ENCODE assay signal across 13 cellular contexts in genomic region chr3:111210003-111210699, GRCh38.
DNase-seq lines count a peak whose midpoint lies in the region; ATAC-seq and TF ChIP-seq lines count a peak whose summit lies in the region.
"Had no signal": no experiment of that assay in that cellular context is flagged by ENCODE, and none has a peak within 500 bp of the region (broad histone marks: within the 10 kb centered on the region; RNA-seq: fewer than 3 reads in every experiment).

No MANE protein-coding gene starts in this region.

- intact Hi-C loops in left ventricle myocardium inferior (cut with micrococcal nuclease): no loop called here

- no peak overlapping the region for H2AFZ ChIP-seq in hepatocyte

- no peaks in the 10 kb centered on the region for H3K79me2 ChIP-seq in hepatocyte

- H3K27ac ChIP-seq in HUES48 (ENCODE audit: low read depth, low read length): peak overlapping the region; percentile 30
- no peak overlapping the region for H3K27ac ChIP-seq in hepatocyte
- H3K27ac ChIP-seq in left ventricle myocardium inferior (replicated peaks): no peak overlapping the region

- H3K9me2 ChIP-seq in hepatocyte (replicated peaks; ENCODE audit: insufficient read depth): no peaks in the 10 kb centered on the region

- H3K36me3 ChIP-seq in BJ (ENCODE audit: control insufficient read depth, insufficient read depth, low read length) (no peaks in the 10 kb centered on the region), HUES48 (ENCODE audit: control insufficient read depth, insufficient read depth, low read length) (no peaks in the 10 kb centered on the region), adipocyte (ENCODE audit: control insufficient read depth, insufficient read depth, low read length, severe bottlenecking) (no peaks in the 10 kb centered on the region), hepatocyte (replicated peaks; ENCODE audit: insufficient read depth, low read depth) (no peaks in the 10 kb centered on the region), left ventricle myocardium inferior (no peaks in the 10 kb centered on the region)

- POLR2A ChIA-PET in BJ (lab: Charles Lee): interaction anchor here (1.0 kb wide), 1 partner anchor 10 kb away, joined by 3 read pairs; no protein-coding TSS in a partner anchor

- peaks cover 12% of the 10 kb centered on the region for H3K4me1 ChIP-seq in HUES48 (ENCODE audit: control insufficient read depth, insufficient read depth, low read length)
- peaks cover 17% of the 10 kb centered on the region for H3K4me1 ChIP-seq in adipocyte (ENCODE audit: control insufficient read depth, insufficient read depth, low read length)
- no peaks in the 10 kb centered on the region for H3K4me1 ChIP-seq in hepatocyte (ENCODE audit: insufficient read depth)
- H3K4me1 ChIP-seq in left ventricle myocardium inferior: no peaks in the 10 kb centered on the region

- TF ChIP-seq CTCF in BJ (IDR thresholded peaks at IDR 0.05; ENCODE audit: insufficient read depth, low read depth, low read length) (peak; percentile 29), hepatocyte (IDR thresholded peaks at IDR 0.05; ENCODE audit: poor library complexity) (peak; percentile 4), left ventricle myocardium inferior (IDR thresholded peaks at IDR 0.05; ENCODE audit: borderline replicate concordance) (no peak)

- H3K4me2 ChIP-seq in hepatocyte: no peak overlapping the region

- CTCF ChIA-PET in BJ (lab: Yijun Ruan, JAX): interaction anchor here (0.7 to 1.3 kb wide), 3 partner anchors 129 to 682 kb away, joined by 3 to 4 read pairs (median 3); no protein-coding TSS in a partner anchor

- 73% methylated on average over 1 of the region's 1 CpG for WGBS in hepatocyte (ENCODE audit: low lambda C conversion rate, missing lambda C conversion rate)

- H4K20me1 ChIP-seq in hepatocyte (ENCODE audit: insufficient read depth, poor library complexity, severe bottlenecking): no peaks in the 10 kb centered on the region

- no peak overlapping the region for H3K9ac ChIP-seq in HUES48 (ENCODE audit: low read depth, low read length)
- no peak overlapping the region for H3K9ac ChIP-seq in adipocyte (ENCODE audit: low read length)

- no peaks in the 10 kb centered on the region for H3K9me3 ChIP-seq in HUES48 (ENCODE audit: control insufficient read depth, insufficient read depth, low read length)
- H3K9me3 ChIP-seq in adipocyte (ENCODE audit: control insufficient read depth, low read length): no peaks in the 10 kb centered on the region
- H3K9me3 ChIP-seq in hepatocyte (ENCODE audit: low read depth): no peaks in the 10 kb centered on the region
- no peaks in the 10 kb centered on the region for H3K9me3 ChIP-seq in left ventricle myocardium inferior (replicated peaks)

- H3K27me3 ChIP-seq in BJ (ENCODE audit: control insufficient read depth, insufficient read depth, low read length) (no peaks in the 10 kb centered on the region), HUES48 (ENCODE audit: control insufficient read depth, insufficient read depth, low read length) (no peaks in the 10 kb centered on the region), adipocyte (replicated peaks; ENCODE audit: control insufficient read depth, insufficient read depth, low read length) (no peaks in the 10 kb centered on the region), hepatocyte (no peaks in the 10 kb centered on the region), left ventricle myocardium inferior (ENCODE audit: low read depth) (no peaks in the 10 kb centered on the region)

- peak; percentile 87 for DNase-seq in BJ (ENCODE audit: low read depth)
- peak; percentile 75 for DNase-seq in adipocyte (ENCODE audit: low read depth)
- DNase-seq in hepatocyte (ENCODE audit: low spot score): no peak
- DNase-seq in left ventricle myocardium inferior: no peak
- no peak for DNase-seq in stimulated activated CD4-positive, alpha-beta T cell treated with anti-CD3 and anti-CD28 coated beads, Interleukin-4, amount 100 ng/mL, for 4 hours
- DNase-seq in D341Med (ENCODE audit: low spot score): no peak
- DNase-seq: CD4-positive, alpha-beta memory T cell; left ventricle myocardium superior; naive thymus-derived CD8-positive, alpha-beta T cell; NCI-H1105 treated with DMSO at 0.1 percent for 48 hours; RPMI8226 had no signal

- H3K4me3 ChIP-seq in BJ (ENCODE audit: low read depth, low read length) (no peak overlapping the region), HUES48 (ENCODE audit: low read depth, low read length) (no peak overlapping the region), adipocyte (ENCODE audit: low read length) (no peak overlapping the region), hepatocyte (no peak overlapping the region), left ventricle myocardium inferior (no peak overlapping the region)

- no peak for ATAC-seq in GM19467 (IDR thresholded peaks at IDR 0.05; ENCODE audit: unreplicated experiment)
- ATAC-seq: left ventricle myocardium superior; naive thymus-derived CD8-positive, alpha-beta T cell had no signal

Comparison
In these comparisons a context has a peak if more than half of its experiments do, and no peak if none do; other contexts are left out.
1. DNase-seq: peak in BJ (single experiment) and adipocyte (single experiment); none in hepatocyte (single experiment), left ventricle myocardium inferior (single experiment), stimulated activated CD4-positive, alpha-beta T cell treated with anti-CD3 and anti-CD28 coated beads, Interleukin-4, amount 100 ng/mL, for 4 hours (0 of 2) and D341Med (single experiment).